In the genomic region with DNA sequence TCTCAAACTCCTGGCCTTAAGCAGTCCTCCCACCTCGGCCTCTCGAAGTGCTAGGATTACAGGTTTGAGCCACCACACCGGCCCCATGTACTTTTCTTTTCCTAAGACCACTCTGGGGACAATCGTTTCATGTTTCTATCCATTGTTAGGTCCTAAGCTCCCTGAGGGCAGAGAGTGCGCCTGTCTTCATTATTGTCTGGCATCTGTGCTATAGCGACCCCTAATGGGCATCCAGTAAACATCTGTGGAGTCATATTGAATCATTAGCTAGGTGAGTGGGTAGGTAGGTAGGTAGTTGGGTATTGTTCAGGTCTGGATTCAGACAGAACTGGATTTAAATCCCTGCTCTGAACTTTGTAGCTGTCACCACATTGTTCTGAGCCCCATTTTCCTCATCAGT, we compare ENCODE assay signal across 11 cellular contexts.
DNase-seq lines count a peak whose midpoint lies in the region; ATAC-seq and TF ChIP-seq lines count a peak whose summit lies in the region.
"Had no signal": no experiment of that assay in that cellular context is flagged by ENCODE, and none has a peak within 500 bp of the region (broad histone marks: within the 10 kb centered on the region; RNA-seq: fewer than 3 reads in every experiment).

No MANE protein-coding gene starts in this region.

- POLR2A ChIA-PET in AG04450 (lab: Yijun Ruan, JAX) (interaction anchor here (0.6 to 1.2 kb wide), 2 partner anchors 10 to 24 kb away, joined by 5 to 9 read pairs; no protein-coding TSS in a partner anchor), PC-3 (lab: Charles Lee; ENCODE audit: unreplicated experiment) (no interaction called here)

- no peaks in the 10 kb centered on the region for H3K4me1 Mint-ChIP-seq in activated T-cell treated with anti-CD3 and anti-CD28 coated beads, Interleukin-2, amount 50 U/mL, for 72 hours (ENCODE audit: low read depth)

- H3K9me3 ChIP-seq in AG04450 (ENCODE audit: control insufficient read depth, insufficient read depth, low read length) (no peaks in the 10 kb centered on the region; the same call in 1 of the 2 replicates), PC-3 (ENCODE audit: low read length) (no peaks in the 10 kb centered on the region)

- no peaks in the 10 kb centered on the region for H4K20me1 ChIP-seq in PC-3 (ENCODE audit: low read length)

- no peak for TF ChIP-seq POLR2A in erythroblast (IDR thresholded peaks at IDR 0.05; ENCODE audit: low read length)

- H3F3A ChIP-seq in PC-3 (ENCODE audit: low read length, unreplicated experiment) = peaks cover 3% of the 10 kb centered on the region

- H3K4me2 ChIP-seq in PC-3 (ENCODE audit: low read length) = no peak overlapping the region

- peak; percentile 28; the same call in 1 of the 2 replicates for TF ChIP-seq CTCF in AG04450 (IDR thresholded peaks at IDR 0.05; ENCODE audit: low read depth, low read length)
- peak; percentile 54 for TF ChIP-seq CTCF in GM12873 (IDR thresholded peaks at IDR 0.05; ENCODE audit: insufficient read depth, low read depth, low read length, missing control alignments)
- peak; percentile 58 for TF ChIP-seq CTCF in PC-3 (conservative IDR thresholded peaks at IDR 0.05; ENCODE audit: low read depth, low read length)

- H3K36me3 Mint-ChIP-seq in activated T-cell treated with anti-CD3 and anti-CD28 coated beads, Interleukin-2, amount 50 U/mL, for 72 hours (ENCODE audit: insufficient read depth in 2 of 2) = no peaks in the 10 kb centered on the region
- H3K36me3 Mint-ChIP-seq: mesothelial cell of epicardium had no signal

- BruUV-seq in PC-3 (replicated peaks; lab: Mats Ljungman, UMichigan) = no TSS peak

- H3K4me3 Mint-ChIP-seq in activated T-cell treated with anti-CD3 and anti-CD28 coated beads, Interleukin-2, amount 50 U/mL, for 72 hours = no peak overlapping the region
- H3K4me3 Mint-ChIP-seq: mesothelial cell of epicardium had no signal

- H3K36me3 ChIP-seq in PC-3 (ENCODE audit: low read depth, low read length) = no peaks in the 10 kb centered on the region

- H3K27ac ChIP-seq in AG04450 (ENCODE audit: low read depth, low read length) (no peak overlapping the region), PC-3 (ENCODE audit: low read length) (no peak overlapping the region)

- peaks cover 32% of the 10 kb centered on the region for H3K4me1 ChIP-seq in PC-3 (ENCODE audit: insufficient read depth, low read length)

- no peak overlapping the region for H2AFZ ChIP-seq in PC-3 (ENCODE audit: low read length)

- CTCF ChIA-PET in AG04450 (lab: Charles Lee) (interaction anchor here (0.5 to 6.7 kb wide), 10 partner anchors 9 to 559 kb away, joined by 3 to 221 read pairs (median 7); no protein-coding TSS in a partner anchor), PC-3 (lab: Charles Lee) (no interaction called here)

- no peaks in the 10 kb centered on the region for H3K9me2 ChIP-seq in PC-3 (replicated peaks; ENCODE audit: low read length)

- H3K27me3 ChIP-seq in AG04450 (ENCODE audit: control insufficient read depth, insufficient read depth, low read length) = peaks cover 30% of the 10 kb centered on the region
- H3K27me3 ChIP-seq in PC-3 (ENCODE audit: low read length) = no peaks in the 10 kb centered on the region

- H3K4me3 ChIP-seq in AG04450 (ENCODE audit: low read depth, low read length) (no peak overlapping the region), PC-3 (ENCODE audit: low read length) (no peak overlapping the region)

- H3K79me2 ChIP-seq in PC-3 (ENCODE audit: low read length) = no peaks in the 10 kb centered on the region

- H3K9ac ChIP-seq in PC-3 (ENCODE audit: low read length) = no peak overlapping the region

- ATAC-seq in PC-3 = no peak
- ATAC-seq in activated T-cell treated with anti-CD3 and anti-CD28 coated beads, Interleukin-2, amount 50 U/mL, for 72 hours (replicated peaks in 1 of 2) = no peak

- H3K27ac Mint-ChIP-seq in activated T-cell treated with anti-CD3 and anti-CD28 coated beads, Interleukin-2, amount 50 U/mL, for 72 hours = no peak overlapping the region
- H3K27ac Mint-ChIP-seq: mesothelial cell of epicardium had no signal

- H3K9me3 Mint-ChIP-seq in activated T-cell treated with anti-CD3 and anti-CD28 coated beads, Interleukin-2, amount 50 U/mL, for 72 hours = no peaks in the 10 kb centered on the region
- H3K9me3 Mint-ChIP-seq: mesothelial cell of epicardium had no signal

- intact Hi-C loops in PC-3 (cut with micrococcal nuclease) = loop anchor here (2.0 kb wide), 1 partner anchor 45 kb away; no protein-coding TSS in a partner anchor

- DNase-seq in AG04450 (ENCODE audit: low read depth, low spot score) = no peak
- DNase-seq in PC-3 = peak; percentile 25
- peak; percentile 30 to 51 for DNase-seq in erythroblast (lab: John Stamatoyannopoulos, UW)
- DNase-seq in NOMO-1 (lab: John Stamatoyannopoulos, UW; ENCODE audit: unreplicated experiment in 2 of 2) = no peak
- DNase-seq in NOMO-1 treated with DMSO at 0.1 percent for 48 hours (lab: John Stamatoyannopoulos, UW; ENCODE audit: unreplicated experiment) = no peak
- no peak for DNase-seq in activated effector memory CD4-positive, alpha-beta T cell treated with Interleukin-2 at 50 U/mL for 16 hours
- DNase-seq in activated T-cell treated with anti-CD3 and anti-CD28 coated beads, Interleukin-2, amount 50 U/mL, for 72 hours = no peak
- DNase-seq: amygdala, SIG-M5 had no signal

- H3K27me3 Mint-ChIP-seq in activated T-cell treated with anti-CD3 and anti-CD28 coated beads, Interleukin-2, amount 50 U/mL, for 72 hours (ENCODE audit: low read depth) = no peaks in the 10 kb centered on the region

Comparison
In these comparisons a context has a peak if more than half of its experiments do, and no peak if none do; other contexts are left out.
1. DNase-seq: peak in PC-3 (single experiment) and erythroblast (2 of 2); none in AG04450 (single experiment), NOMO-1 (0 of 2), NOMO-1 treated with DMSO at 0.1 percent for 48 hours (single experiment), activated effector memory CD4-positive, alpha-beta T cell treated with Interleukin-2 at 50 U/mL for 16 hours (single experiment) and activated T-cell treated with anti-CD3 and anti-CD28 coated beads, Interleukin-2, amount 50 U/mL, for 72 hours (0 of 2).
2. Peak in every context shown above with its lines, with median percentiles within 50 percentile points of each other: CTCF ChIP-seq.